20 cellular contexts compared by ENCODE assay signal in genomic region chr2:225031599-225031998, GRCh38. TPM values are rescaled to one million over a fixed set of nuclear protein-coding genes. Genes with fewer than 3 reads are reported as not detected.
A peak's percentile ranks its signal among the peaks of the same experiment; 100 is the strongest.
DNase-seq lines count a peak whose midpoint lies in the region; ATAC-seq and TF ChIP-seq lines count a peak whose summit lies in the region.
"Had no signal": no experiment of that assay in that cellular context is flagged by ENCODE, and none has a peak within 500 bp of the region (broad histone marks: within the 10 kb centered on the region; RNA-seq: fewer than 3 reads in every experiment).

No MANE protein-coding gene starts in this region.

- H3K4me3 Mint-ChIP-seq in activated naive CD4-positive, alpha-beta T cell treated with anti-CD3 and anti-CD28 coated beads, Interleukin-2, amount 50 U/mL, for 24 hours = peak overlapping the region; percentile 45
- no peak overlapping the region for H3K4me3 Mint-ChIP-seq in chondrocyte (ENCODE audit: unreplicated experiment)

- ATAC-seq in HG03108 (IDR thresholded peaks at IDR 0.05; ENCODE audit: unreplicated experiment) = peak; percentile 52
- ATAC-seq: left lung had no signal

- H3K4me1 ChIP-seq in A673 (ENCODE audit: insufficient read depth, low read length, poor library complexity, severe bottlenecking) = no peaks in the 10 kb centered on the region
- H3K4me1 ChIP-seq: ascending aorta, prostate gland, SJSA1, uterus had no signal

- CTCF ChIA-PET in A673 (lab: Charles Lee) = no interaction called here

- H3K27ac ChIP-seq in caudate nucleus (ENCODE audit: low read depth, low read length) (peak overlapping the region; percentile 4), temporal lobe (ENCODE audit: low read depth, low read length) (peak overlapping the region; percentile 66), A673 (ENCODE audit: low read depth, low read length, poor library complexity, severe bottlenecking) (no peak overlapping the region)
- H3K27ac ChIP-seq: ascending aorta, C4-2B, KMS-11, left lung, prostate gland, SJSA1, uterus had no signal

- H3K36me3 Mint-ChIP-seq in activated naive CD4-positive, alpha-beta T cell treated with anti-CD3 and anti-CD28 coated beads, Interleukin-2, amount 50 U/mL, for 24 hours = peaks cover 33% of the 10 kb centered on the region
- no peaks in the 10 kb centered on the region for H3K36me3 Mint-ChIP-seq in chondrocyte (ENCODE audit: low read depth)

- POLR2A ChIA-PET in A673 (lab: Charles Lee; ENCODE audit: low non-redundant PET) = no interaction called here

- H3K4me3 ChIP-seq in A673 (ENCODE audit: low read depth, low read length, poor library complexity, severe bottlenecking) = no peak overlapping the region
- H3K4me3 ChIP-seq: ascending aorta, left lung, prostate gland, SJSA1, uterus had no signal

- H3K27me3 ChIP-seq in A673 (replicated peaks; ENCODE audit: insufficient read depth, low read depth, low read length, poor library complexity) = no peaks in the 10 kb centered on the region
- H3K27me3 ChIP-seq: ascending aorta, left lung, SJSA1, uterus had no signal

- no peaks in the 10 kb centered on the region for H3K9me3 ChIP-seq in A673 (ENCODE audit: low read depth, low read length, poor library complexity, severe bottlenecking)
- H3K9me3 ChIP-seq: ascending aorta, left lung, prostate gland, SJSA1, uterus had no signal

- H3K27me3 Mint-ChIP-seq in activated naive CD4-positive, alpha-beta T cell treated with anti-CD3 and anti-CD28 coated beads, Interleukin-2, amount 50 U/mL, for 24 hours = no peaks in the 10 kb centered on the region
- no peaks in the 10 kb centered on the region for H3K27me3 Mint-ChIP-seq in chondrocyte (ENCODE audit: low read depth)

- no peak for TF ChIP-seq CTCF in chondrocyte (IDR thresholded peaks at IDR 0.05)
- TF ChIP-seq CTCF in A673 (conservative IDR thresholded peaks at IDR 0.05; ENCODE audit: low read depth, low read length) = no peak

- DNase-seq in activated naive CD4-positive, alpha-beta T cell treated with Interleukin-2 at 50 U/mL for 16 hours = no peak
- no peak for DNase-seq in caudate nucleus (lab: John Stamatoyannopoulos, UW)
- DNase-seq in chondrocyte (ENCODE audit: low spot score) = no peak
- DNase-seq in NCI-H446 treated with DMSO at 0.1 percent for 48 hours (lab: John Stamatoyannopoulos, UW) = no peak
- no peak for DNase-seq in A673 (ENCODE audit: low spot score)
- DNase-seq: left lung; NCI-H1092 treated with DMSO at 0.1 percent for 48 hours; NCI-H2107; NCI-H69; OCI-M1; stimulated activated CD4-positive, alpha-beta T cell treated with anti-CD3 and anti-CD28 coated beads, Interleukin-2, amount 100 ng/mL, for 48 hours; uterus had no signal

- intact Hi-C loops in A673 (cut with micrococcal nuclease; ENCODE audit: unreplicated experiment) = no loop called here

- peaks cover 84% of the 10 kb centered on the region for H3K4me1 Mint-ChIP-seq in activated naive CD4-positive, alpha-beta T cell treated with anti-CD3 and anti-CD28 coated beads, Interleukin-2, amount 50 U/mL, for 24 hours
- peaks cover 8% of the 10 kb centered on the region for H3K4me1 Mint-ChIP-seq in chondrocyte (ENCODE audit: low read depth)

- BruUV-seq in A673 (replicated peaks; lab: Mats Ljungman, UMichigan) = no TSS peak

- no peaks in the 10 kb centered on the region for H3K36me3 ChIP-seq in A673 (ENCODE audit: insufficient read depth, low read length, poor library complexity, severe bottlenecking)
- H3K36me3 ChIP-seq: ascending aorta, left lung, prostate gland, SJSA1, uterus had no signal

- H3K27ac Mint-ChIP-seq in activated naive CD4-positive, alpha-beta T cell treated with anti-CD3 and anti-CD28 coated beads, Interleukin-2, amount 50 U/mL, for 24 hours = peak overlapping the region; percentile 93
- no peak overlapping the region for H3K27ac Mint-ChIP-seq in chondrocyte (ENCODE audit: unreplicated experiment)

- H3K9me3 Mint-ChIP-seq in activated naive CD4-positive, alpha-beta T cell treated with anti-CD3 and anti-CD28 coated beads, Interleukin-2, amount 50 U/mL, for 24 hours = no peaks in the 10 kb centered on the region
- H3K9me3 Mint-ChIP-seq in chondrocyte (ENCODE audit: low read depth) = no peaks in the 10 kb centered on the region

RNA-seq across cellular contexts. Expression of gene DOCK10, which starts 10.7 kb away (rescaled TPM):
- total RNA-seq in temporal lobe = 10.1 TPM
- 14.3 to 22.9 TPM (median 18.5 TPM) in 3 replicates for total RNA-seq in chondrocyte
- 5.1 and 6.1 TPM in 2 replicates for total RNA-seq in A673 (2021)
